In the genomic region with DNA sequence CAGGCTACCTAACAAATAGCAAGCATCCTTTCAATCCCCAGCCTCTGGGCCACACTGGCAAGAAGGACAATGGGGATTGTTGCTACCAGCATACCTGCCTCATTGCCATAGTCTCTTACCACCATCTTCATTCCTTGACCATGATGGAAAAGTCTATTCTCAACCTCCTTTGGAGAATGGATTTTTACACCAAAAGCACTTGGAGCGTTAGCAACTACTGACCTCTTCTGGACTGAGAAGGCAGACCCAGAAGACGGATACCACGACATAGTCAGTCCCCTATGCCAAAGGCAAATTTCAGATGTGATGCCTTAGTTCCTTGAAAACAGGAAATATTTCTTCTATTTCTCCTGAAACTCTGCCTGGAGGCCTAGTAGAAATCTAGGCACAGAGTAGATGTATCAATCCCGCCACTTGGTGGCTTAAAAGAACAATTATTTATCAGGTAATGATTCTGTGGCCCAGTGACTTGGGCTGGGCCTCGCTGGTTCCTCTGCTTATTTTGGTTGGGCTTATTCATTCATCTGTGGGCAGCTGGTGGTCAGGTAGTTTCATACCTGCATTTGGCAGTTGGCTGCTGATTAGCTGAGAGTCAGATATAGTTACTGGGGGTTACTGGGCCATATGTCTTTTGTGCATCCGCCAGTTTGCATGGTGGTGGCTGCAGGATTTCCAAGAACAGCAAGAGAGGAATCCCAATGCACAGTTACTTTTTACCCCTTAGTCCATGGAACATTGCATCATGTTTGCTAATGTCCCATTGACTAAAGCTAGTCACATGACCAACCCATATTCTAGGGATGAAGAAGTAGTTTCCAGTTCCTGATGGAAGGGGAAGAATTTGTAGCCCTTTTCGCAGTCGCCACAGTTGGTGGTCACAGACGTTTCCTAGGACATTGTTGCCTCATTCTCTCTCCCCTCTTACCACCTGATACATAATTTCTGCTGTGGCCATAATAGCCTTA, we compare ENCODE assay signal across 8 cellular contexts.
DNase-seq lines count a peak whose midpoint lies in the region; ATAC-seq, FAIRE-seq and TF ChIP-seq lines count a peak whose summit lies in the region.
"Had no signal": no experiment of that assay in that cellular context is flagged by ENCODE, and none has a peak within 500 bp of the region (broad histone marks: within the 10 kb centered on the region; RNA-seq: fewer than 3 reads in every experiment).

No MANE protein-coding gene starts in this region.

- H3K4me1 ChIP-seq in fibroblast of lung (ENCODE audit: control insufficient read depth, extremely low read depth, insufficient read depth, low read length) (no peaks in the 10 kb centered on the region), small intestine (ENCODE audit: control insufficient read depth in 2 of 2, insufficient read depth in 1 of 2, low read depth in 1 of 2, low read length in 1 of 2) (no peaks in the 10 kb centered on the region)

- no peaks in the 10 kb centered on the region for H4K20me1 ChIP-seq in fibroblast of lung (ENCODE audit: control insufficient read depth, extremely low read depth, insufficient read depth, low read length)

- no peaks in the 10 kb centered on the region for H3K4me1 Mint-ChIP-seq in stimulated activated naive CD8-positive, alpha-beta T cell treated with anti-CD3 and anti-CD28 coated beads, Interleukin-15, amount 100 ng/mL, for 72 hours

- H3K9ac ChIP-seq in fibroblast of lung (ENCODE audit: insufficient read depth, low read length) = no peak overlapping the region

- H3K36me3 ChIP-seq in fibroblast of lung (ENCODE audit: control insufficient read depth, insufficient read depth, low read length) (no peaks in the 10 kb centered on the region), small intestine (ENCODE audit: control insufficient read depth in 2 of 2, insufficient read depth in 2 of 2, low read length in 2 of 2) (no peaks in the 10 kb centered on the region)
- H3K36me3 ChIP-seq: neutrophil had no signal

- H3K9me3 ChIP-seq in fibroblast of lung (ENCODE audit: control insufficient read depth, insufficient read depth, low read depth, low read length) (no peaks in the 10 kb centered on the region), small intestine (ENCODE audit: control insufficient read depth, low read depth) (no peaks in the 10 kb centered on the region)
- H3K9me3 ChIP-seq: neutrophil had no signal

- no peak overlapping the region for H3K27ac Mint-ChIP-seq in stimulated activated naive CD8-positive, alpha-beta T cell treated with anti-CD3 and anti-CD28 coated beads, Interleukin-15, amount 100 ng/mL, for 72 hours

- 72 to 80% (median 79%) methylated on average over 9 of the region's 9 CpGs for WGBS in small intestine, 3 donors

- H3K4me3 Mint-ChIP-seq in stimulated activated naive CD8-positive, alpha-beta T cell treated with anti-CD3 and anti-CD28 coated beads, Interleukin-15, amount 100 ng/mL, for 72 hours = no peak overlapping the region

- FAIRE-seq in GM12892 (lab: Jason Lieb, UNC) = peak; percentile 14
- FAIRE-seq in small intestine (lab: Jason Lieb, UNC) = no peak

- no peak overlapping the region for H2AFZ ChIP-seq in fibroblast of lung (ENCODE audit: low read length)

- no peak for ATAC-seq in stimulated activated naive CD8-positive, alpha-beta T cell treated with anti-CD3 and anti-CD28 coated beads, Interleukin-15, amount 100 ng/mL, for 72 hours
- no peak for ATAC-seq in HG02588 (IDR thresholded peaks at IDR 0.05; ENCODE audit: unreplicated experiment)
- no peak for ATAC-seq in HG03460 (IDR thresholded peaks at IDR 0.05; ENCODE audit: unreplicated experiment)

- peaks cover 3% of the 10 kb centered on the region for H3K27me3 ChIP-seq in fibroblast of lung (ENCODE audit: control insufficient read depth, insufficient read depth, low read length)
- H3K27me3 ChIP-seq in small intestine (ENCODE audit: control insufficient read depth in 2 of 2, insufficient read depth in 2 of 2, low read length in 2 of 2) = no peaks in the 10 kb centered on the region

- peak; percentile 56 to 63 for TF ChIP-seq CTCF in fibroblast of lung (conservative IDR thresholded peaks at IDR 0.05 in 1 of 2, IDR thresholded peaks at IDR 0.05 in 1 of 2; ENCODE audit: low read depth in 1 of 2, low read length in 2 of 2)

- H3K9me3 Mint-ChIP-seq in stimulated activated naive CD8-positive, alpha-beta T cell treated with anti-CD3 and anti-CD28 coated beads, Interleukin-15, amount 100 ng/mL, for 72 hours = peaks cover 15 to 17% of the 10 kb centered on the region in 2 donors

- TF ChIP-seq POLR2A in GM12892 (IDR thresholded peaks at IDR 0.05; ENCODE audit: low read depth, low read length) = no peak

- no peak overlapping the region for H3K4me3 ChIP-seq in fibroblast of lung (replicated peaks in 1 of 4; ENCODE audit: control extremely low read depth in 1 of 4, insufficient read depth in 1 of 4, low read depth in 3 of 4, low read length in 4 of 4)
- no peak overlapping the region for H3K4me3 ChIP-seq in small intestine (ENCODE audit: low read depth in 1 of 2, low read length in 2 of 2)

- H3K79me2 ChIP-seq in fibroblast of lung (ENCODE audit: control insufficient read depth, insufficient read depth, low read length) = no peaks in the 10 kb centered on the region

- H3K4me2 ChIP-seq in fibroblast of lung (ENCODE audit: extremely low read depth, insufficient read depth, low read length) = no peak overlapping the region

- H3K27ac ChIP-seq in fibroblast of lung (ENCODE audit: insufficient read depth, low read length) (no peak overlapping the region), small intestine (ENCODE audit: low read depth in 1 of 2, low read length in 1 of 2) (no peak overlapping the region)
- H3K27ac ChIP-seq: neutrophil had no signal

- peaks cover 22% of the 10 kb centered on the region for H3K27me3 Mint-ChIP-seq in stimulated activated naive CD8-positive, alpha-beta T cell treated with anti-CD3 and anti-CD28 coated beads, Interleukin-15, amount 100 ng/mL, for 72 hours

- DNase-seq in GM12892 (ENCODE audit: insufficient read length) (no peak), MV-4-11 (lab: John Stamatoyannopoulos, UW) (peak; percentile 35), fibroblast of lung (ENCODE audit: low read depth in 2 of 2) (peak; percentile 19 to 56), small intestine (peak; percentile 8)
- DNase-seq in stimulated activated naive CD8-positive, alpha-beta T cell treated with anti-CD3 and anti-CD28 coated beads, Interleukin-15, amount 100 ng/mL, for 72 hours = no peak

Comparison
In these comparisons a context has a peak if more than half of its experiments do, and no peak if none do; other contexts are left out.
1. DNase-seq: peak in MV-4-11 (single experiment), fibroblast of lung (2 of 2) and small intestine (single experiment); none in GM12892 (single experiment) and stimulated activated naive CD8-positive, alpha-beta T cell treated with anti-CD3 and anti-CD28 coated beads, Interleukin-15, amount 100 ng/mL, for 72 hours (0 of 2).